9 cellular contexts compared by ENCODE assay signal in genomic region chr1:11166744-11167143, GRCh38. TPM values are rescaled to one million over a fixed set of nuclear protein-coding genes. Genes with fewer than 3 reads are reported as not detected.
"Had no signal": no experiment of that assay in that cellular context is flagged by ENCODE, and none has a peak within 500 bp of the region (broad histone marks: within the 10 kb centered on the region; RNA-seq: fewer than 3 reads in every experiment).

No MANE protein-coding gene starts in this region.

RNA-seq across cellular contexts. Expression of gene ANGPTL7, which starts 22.4 kb away (rescaled TPM):
- total RNA-seq: kidney epithelial cell, left lobe of liver, liver, lung microvascular endothelial cell, mesothelial cell of epicardium, mononuclear cell had no signal
- polyA plus RNA-seq: immature natural killer cell, keratinocyte, mammary epithelial cell had no signal
